In genomic region chr11:86313793-86314192, GRCh38 we compare ENCODE assay signal across 28 cellular contexts.
"Had no signal": no experiment of that assay in that cellular context is flagged by ENCODE, and none has a peak within 500 bp of the region (broad histone marks: within the 10 kb centered on the region; RNA-seq: fewer than 3 reads in every experiment).

No MANE protein-coding gene starts in this region.

- H3K27ac ChIP-seq: adrenal gland, ascending aorta, brain microvascular endothelial cell, esophagus squamous epithelium, heart left ventricle, parathyroid adenoma, tibial artery had no signal

- H3K27me3 ChIP-seq: adrenal gland, ascending aorta, brain microvascular endothelial cell, esophagus squamous epithelium, heart left ventricle, tibial artery had no signal

- H3K4me1 ChIP-seq: adrenal gland, ascending aorta, heart left ventricle, parathyroid adenoma, tibial artery had no signal

- DNase-seq: activated CD4-positive, alpha-beta T cell treated with anti-CD3 and anti-CD28 coated beads, Interleukin-2, amount 50 U/mL, for 48 hours; activated CD8-positive, alpha-beta memory T cell treated with anti-CD3 and anti-CD28 coated beads, Interleukin-2, amount 50 U/mL, for 48 hours; activated effector memory CD4-positive, alpha-beta T cell treated with anti-CD3 and anti-CD28 coated beads, Interleukin-2, amount 50 U/mL, for 16 hours; activated naive CD4-positive, alpha-beta T cell treated with anti-CD3 and anti-CD28 coated beads, Interleukin-2, amount 10 ng/mL, durations not matched to agents 7 days and 5 days; activated T-cell treated with anti-CD3 and anti-CD28 coated beads, Interleukin-2, amount 50 U/mL, for 72 hours; adrenal gland; brain microvascular endothelial cell; central memory CD4-positive, alpha-beta T cell; effector memory CD4-positive, alpha-beta T cell; esophagus squamous epithelium; heart left ventricle; islet precursor cell; left colon; mesenchymal stem cell; mucosa of descending colon; nucleus accumbens; stimulated activated CD4-positive, alpha-beta T cell treated with anti-CD3 and anti-CD28 coated beads, Interleukin-2, amount 100 ng/mL, for 48 hours; stimulated activated naive CD4-positive, alpha-beta T cell treated with Interleukin-2 at 50 U/mL for 16 hours; substantia nigra; T-cell; tibial artery had no signal

- H3K9me3 Mint-ChIP-seq: activated naive CD4-positive, alpha-beta T cell treated with anti-CD3 and anti-CD28 coated beads, Interleukin-2, amount 10 ng/mL, durations not matched to agents 7 days and 5 days; T-helper 2 cell treated with Interferon-gamma antibody and Interleukin-4, amounts not matched to agents 5 μg/mL and 100 μg/mL, for 36 hours had no signal

- H3K4me3 ChIP-seq: adrenal gland, ascending aorta, esophagus squamous epithelium, heart left ventricle, mucosa of descending colon, smooth muscle cell, tibial artery had no signal

- H3K27ac Mint-ChIP-seq: activated naive CD4-positive, alpha-beta T cell treated with anti-CD3 and anti-CD28 coated beads, Interleukin-2, amount 10 ng/mL, durations not matched to agents 7 days and 5 days; activated T-cell treated with anti-CD3 and anti-CD28 coated beads, Interleukin-2, amount 50 U/mL, for 72 hours; T-cell; T-helper 2 cell treated with Interferon-gamma antibody and Interleukin-4, amounts not matched to agents 5 μg/mL and 100 μg/mL, for 36 hours had no signal

- H3K27me3 Mint-ChIP-seq: activated naive CD4-positive, alpha-beta T cell treated with anti-CD3 and anti-CD28 coated beads, Interleukin-2, amount 10 ng/mL, durations not matched to agents 7 days and 5 days; T-cell had no signal

- H3K9ac ChIP-seq: parathyroid adenoma had no signal

- H3K9me3 ChIP-seq: adrenal gland, ascending aorta, esophagus squamous epithelium, heart left ventricle, mucosa of descending colon, tibial artery had no signal

- FAIRE-seq: colon, endothelial cell of umbilical vein, TTC549 had no signal

- H3K4me3 Mint-ChIP-seq: activated naive CD4-positive, alpha-beta T cell treated with anti-CD3 and anti-CD28 coated beads, Interleukin-2, amount 10 ng/mL, durations not matched to agents 7 days and 5 days; activated T-cell treated with anti-CD3 and anti-CD28 coated beads, Interleukin-2, amount 50 U/mL, for 72 hours; T-cell; T-helper 2 cell treated with Interferon-gamma antibody and Interleukin-4, amounts not matched to agents 5 μg/mL and 100 μg/mL, for 36 hours had no signal
